1 cellular context compared by ENCODE assay signal in the genomic region with DNA sequence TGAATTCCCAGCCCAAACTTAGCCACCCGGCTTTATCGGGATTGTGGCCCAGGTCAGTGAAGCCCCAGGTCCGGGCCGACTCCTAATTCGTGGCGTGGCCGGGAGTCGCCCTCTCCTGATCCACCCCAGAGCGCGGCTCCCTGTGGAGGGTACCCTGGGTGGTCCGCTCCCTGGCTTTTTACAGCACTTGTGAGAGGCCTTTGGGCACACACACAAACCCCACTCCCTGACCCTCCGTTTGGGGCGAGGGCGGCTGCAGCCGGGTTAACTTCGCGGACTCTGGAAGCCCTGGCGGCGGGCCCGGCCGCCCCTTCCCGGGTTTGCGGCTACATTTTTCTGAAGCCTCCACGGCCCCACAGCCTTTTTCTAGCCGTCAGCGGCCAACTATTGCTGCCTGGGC.
TF ChIP-seq lines count a peak whose summit lies in the region.

No MANE protein-coding gene starts in this region.

TF ChIP-seq in K562, 482 proteins besides CTCF, POLR2A, EP300 and RAD21 (continued from another document):
- TF ChIP-seq, protein P1, sequence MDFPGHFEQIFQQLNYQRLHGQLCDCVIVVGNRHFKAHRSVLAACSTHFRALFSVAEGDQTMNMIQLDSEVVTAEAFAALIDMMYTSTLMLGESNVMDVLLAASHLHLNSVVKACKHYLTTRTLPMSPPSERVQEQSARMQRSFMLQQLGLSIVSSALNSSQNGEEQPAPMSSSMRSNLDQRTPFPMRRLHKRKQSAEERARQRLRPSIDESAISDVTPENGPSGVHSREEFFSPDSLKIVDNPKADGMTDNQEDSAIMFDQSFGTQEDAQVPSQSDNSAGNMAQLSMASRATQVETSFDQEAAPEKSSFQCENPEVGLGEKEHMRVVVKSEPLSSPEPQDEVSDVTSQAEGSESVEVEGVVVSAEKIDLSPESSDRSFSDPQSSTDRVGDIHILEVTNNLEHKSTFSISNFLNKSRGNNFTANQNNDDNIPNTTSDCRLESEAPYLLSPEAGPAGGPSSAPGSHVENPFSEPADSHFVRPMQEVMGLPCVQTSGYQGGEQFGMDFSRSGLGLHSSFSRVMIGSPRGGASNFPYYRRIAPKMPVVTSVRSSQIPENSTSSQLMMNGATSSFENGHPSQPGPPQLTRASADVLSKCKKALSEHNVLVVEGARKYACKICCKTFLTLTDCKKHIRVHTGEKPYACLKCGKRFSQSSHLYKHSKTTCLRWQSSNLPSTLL (IDR thresholded peaks at IDR 0.05), result no peak
- no peak for TF ChIP-seq ZNF551 (CRISPR knock-in tag; IDR thresholded peaks at IDR 0.05)
- TF ChIP-seq SP2 (IDR thresholded peaks at IDR 0.05; ENCODE audit: extremely low read depth, low read depth, low read length, poor library complexity, severe bottlenecking), result no peak
- TF ChIP-seq FOXP1 (CRISPR knock-in tag; IDR thresholded peaks at IDR 0.05), result no peak
- TF ChIP-seq ASH1L (IDR thresholded peaks at IDR 0.05; ENCODE audit: borderline replicate concordance, low read depth, partially characterized antibody), result no peak
- no peak for TF ChIP-seq ZNF175 (CRISPR knock-in tag; IDR thresholded peaks at IDR 0.05; ENCODE audit: low read depth)
- no peak for TF ChIP-seq NR2F6 (CRISPR knock-in tag; IDR thresholded peaks at IDR 0.05)
- TF ChIP-seq, protein P2, sequence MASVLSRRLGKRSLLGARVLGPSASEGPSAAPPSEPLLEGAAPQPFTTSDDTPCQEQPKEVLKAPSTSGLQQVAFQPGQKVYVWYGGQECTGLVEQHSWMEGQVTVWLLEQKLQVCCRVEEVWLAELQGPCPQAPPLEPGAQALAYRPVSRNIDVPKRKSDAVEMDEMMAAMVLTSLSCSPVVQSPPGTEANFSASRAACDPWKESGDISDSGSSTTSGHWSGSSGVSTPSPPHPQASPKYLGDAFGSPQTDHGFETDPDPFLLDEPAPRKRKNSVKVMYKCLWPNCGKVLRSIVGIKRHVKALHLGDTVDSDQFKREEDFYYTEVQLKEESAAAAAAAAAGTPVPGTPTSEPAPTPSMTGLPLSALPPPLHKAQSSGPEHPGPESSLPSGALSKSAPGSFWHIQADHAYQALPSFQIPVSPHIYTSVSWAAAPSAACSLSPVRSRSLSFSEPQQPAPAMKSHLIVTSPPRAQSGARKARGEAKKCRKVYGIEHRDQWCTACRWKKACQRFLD (CRISPR knock-in tag; IDR thresholded peaks at IDR 0.05), result no peak
- TF ChIP-seq TRIM24 (IDR thresholded peaks at IDR 0.05), result no peak
- TF ChIP-seq ETS2 (tag; IDR thresholded peaks at IDR 0.05; ENCODE audit: borderline replicate concordance, poor library complexity, severe bottlenecking), result no peak
- TF ChIP-seq CXXC5 (CRISPR knock-in tag; IDR thresholded peaks at IDR 0.05), result no peak
- no peak for TF ChIP-seq ZNF75A (CRISPR knock-in tag; IDR thresholded peaks at IDR 0.05)
- TF ChIP-seq, protein P3, sequence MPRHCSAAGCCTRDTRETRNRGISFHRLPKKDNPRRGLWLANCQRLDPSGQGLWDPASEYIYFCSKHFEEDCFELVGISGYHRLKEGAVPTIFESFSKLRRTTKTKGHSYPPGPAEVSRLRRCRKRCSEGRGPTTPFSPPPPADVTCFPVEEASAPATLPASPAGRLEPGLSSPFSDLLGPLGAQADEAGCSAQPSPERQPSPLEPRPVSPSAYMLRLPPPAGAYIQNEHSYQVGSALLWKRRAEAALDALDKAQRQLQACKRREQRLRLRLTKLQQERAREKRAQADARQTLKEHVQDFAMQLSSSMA (CRISPR knock-in tag; IDR thresholded peaks at IDR 0.05), result no peak
- TF ChIP-seq TEAD4 (IDR thresholded peaks at IDR 0.05; ENCODE audit: low read length), result no peak
- no peak for TF ChIP-seq TEAD4 (CRISPR knock-in tag; IDR thresholded peaks at IDR 0.05; ENCODE audit: borderline replicate concordance)
- no peak for TF ChIP-seq KDM2B (CRISPR knock-in tag; IDR thresholded peaks at IDR 0.05)
- TF ChIP-seq RBM22 (IDR thresholded peaks at IDR 0.05; ENCODE audit: low read depth, low read length, poor library complexity, severe bottlenecking), result no peak
- TF ChIP-seq HNRNPL (IDR thresholded peaks at IDR 0.05; ENCODE audit: low read depth, low read length), result no peak
TF ChIP-seq in K562: peak in this region for 0.
